In the genomic region with DNA sequence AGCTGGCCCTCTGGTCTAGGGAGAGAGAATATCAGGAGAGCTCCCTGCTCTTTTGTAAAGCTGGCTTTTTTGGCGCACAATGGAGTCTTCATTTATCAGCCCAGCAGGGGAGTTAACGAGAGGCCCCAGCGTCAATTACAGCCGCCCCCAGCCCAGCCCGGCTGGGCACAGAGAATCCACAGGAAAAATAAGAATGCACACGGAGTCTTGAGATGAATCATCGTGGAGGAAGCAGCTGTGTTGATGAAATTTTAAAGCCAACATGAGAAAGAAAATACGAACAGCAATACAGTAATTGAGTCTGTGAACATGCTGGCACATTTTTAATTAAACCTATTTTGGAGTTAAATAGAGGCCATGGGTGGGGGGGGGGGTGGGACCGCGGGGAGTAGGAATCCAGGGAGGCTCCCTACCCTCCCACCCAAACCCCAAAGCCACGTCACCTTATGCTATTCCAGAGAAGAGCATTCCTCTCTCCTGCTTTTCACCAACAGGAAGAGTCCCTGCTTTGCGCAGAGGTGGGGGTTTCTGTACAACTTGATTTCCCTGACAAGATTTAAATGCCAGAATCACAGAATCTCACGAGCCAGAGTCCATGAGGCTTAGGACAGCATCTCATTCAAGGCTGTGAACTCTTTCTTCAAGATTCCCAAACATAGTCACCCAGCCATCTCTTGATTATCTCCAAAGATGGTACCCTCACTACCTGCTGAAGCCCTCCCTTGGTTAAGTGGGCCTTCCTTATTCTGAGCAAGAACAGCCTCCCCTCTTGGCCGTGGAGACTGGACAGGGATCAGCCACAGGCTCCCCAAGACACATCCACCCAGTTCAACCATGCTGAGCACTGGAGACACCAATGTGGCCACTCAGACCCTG, we compare ENCODE assay signal across 12 cellular contexts. TPM values are rescaled to one million over a fixed set of nuclear protein-coding genes. Genes with fewer than 3 reads are reported as not detected.
DNase-seq lines count a peak whose midpoint lies in the region; ATAC-seq and TF ChIP-seq lines count a peak whose summit lies in the region.
"Had no signal": no experiment of that assay in that cellular context is flagged by ENCODE, and none has a peak within 500 bp of the region (broad histone marks: within the 10 kb centered on the region; RNA-seq: fewer than 3 reads in every experiment).

No MANE protein-coding gene starts in this region.

- H3K9me3 ChIP-seq in SK-N-SH (no peaks in the 10 kb centered on the region), left ventricle myocardium inferior (replicated peaks) (no peaks in the 10 kb centered on the region)

- TF ChIP-seq EP300 in SK-N-SH (IDR thresholded peaks at IDR 0.05; ENCODE audit: borderline replicate concordance in 1 of 2, low read depth in 1 of 2, low read length in 1 of 2), result no peak

- peaks cover 42% of the 10 kb centered on the region; the same call in 1 of the 2 replicates for H3K79me2 ChIP-seq in SK-N-SH (ENCODE audit: insufficient read depth)

- H3K9me2 ChIP-seq in SK-N-SH, result no peaks in the 10 kb centered on the region

- CTCF ChIA-PET in SK-N-SH (lab: Yijun Ruan, JAX), result interaction anchor here (1.5 kb wide), 1 partner anchor 14 kb away, joined by 4 read pairs; no protein-coding TSS in a partner anchor

- no peak for ATAC-seq in GM19463 (IDR thresholded peaks at IDR 0.05; ENCODE audit: unreplicated experiment)

- H3K4me2 ChIP-seq in SK-N-SH, result peak overlapping the region; percentile 55; the same call in 1 of the 2 replicates

- no peaks in the 10 kb centered on the region for H3K27me3 ChIP-seq in SK-N-SH (ENCODE audit: insufficient read depth)
- no peaks in the 10 kb centered on the region for H3K27me3 ChIP-seq in left ventricle myocardium inferior (ENCODE audit: low read depth)

- no peaks in the 10 kb centered on the region for H3F3A ChIP-seq in SK-N-SH (replicated peaks; ENCODE audit: insufficient read depth)

- no peak overlapping the region for H2AFZ ChIP-seq in SK-N-SH (ENCODE audit: low read depth)

- H4K20me1 ChIP-seq in SK-N-SH (ENCODE audit: insufficient read depth), result no peaks in the 10 kb centered on the region

- POLR2A ChIA-PET in SK-N-SH (lab: Yijun Ruan, JAX), result no interaction called here

- H3K36me3 ChIP-seq in SK-N-SH (replicated peaks in 1 of 2; ENCODE audit: control insufficient read depth in 1 of 2, insufficient read depth in 2 of 2, low read length in 1 of 2) (no peaks in the 10 kb centered on the region), left ventricle myocardium inferior (no peaks in the 10 kb centered on the region)

- peaks cover 30 to 41% of the 10 kb centered on the region in 2 experiments; a peak in 3 of 4 replicates for H3K4me1 ChIP-seq in SK-N-SH (ENCODE audit: control insufficient read depth in 1 of 2, insufficient read depth in 2 of 2, low read depth in 1 of 2, low read length in 1 of 2)
- peaks cover 46% of the 10 kb centered on the region for H3K4me1 ChIP-seq in left ventricle myocardium inferior

- TF ChIP-seq CTCF in SK-N-SH (IDR thresholded peaks at IDR 0.05) (no peak), fibroblast of villous mesenchyme (IDR thresholded peaks at IDR 0.05; ENCODE audit: insufficient read depth, low read depth, low read length) (no peak), left ventricle myocardium inferior (IDR thresholded peaks at IDR 0.05; ENCODE audit: borderline replicate concordance) (no peak)

- WGBS in SK-N-SH (ENCODE audit: low lambda C conversion rate), result 58% methylated on average over 14 of the region's 14 CpGs

- H3K27ac ChIP-seq in SK-N-SH (ENCODE audit: low read depth in 2 of 2, low read length in 1 of 2), result peak overlapping the region in 1 of 2 experiments; percentile 60; a peak in 2 of 4 replicates
- H3K27ac ChIP-seq in left ventricle myocardium inferior (replicated peaks), result no peak overlapping the region

- DNase-seq in NCI-H2081 (lab: John Stamatoyannopoulos, UW) (peak; percentile 63 to 77), NCI-H2081 treated with DMSO at 0.1 percent for 48 hours (lab: John Stamatoyannopoulos, UW) (no peak), SK-N-SH (no peak), fibroblast of villous mesenchyme (ENCODE audit: low read depth) (peak; percentile 57), smooth muscle cell of the brain vasculature (ENCODE audit: low read depth, low spot score) (peak; percentile 72), left ventricle myocardium inferior (no peak), SKM-1 treated with dmso at 0.1 percent for 144 hours (lab: John Stamatoyannopoulos, UW; ENCODE audit: unreplicated experiment) (no peak)
- DNase-seq: 8988T, islet precursor cell, NCI-H524, posterior cingulate gyrus had no signal

- no peak for TF ChIP-seq RAD21 in SK-N-SH (IDR thresholded peaks at IDR 0.05; ENCODE audit: low read length)

- no peak overlapping the region for H3K9ac ChIP-seq in SK-N-SH

- intact Hi-C loops in left ventricle myocardium inferior (cut with micrococcal nuclease), result no loop called here

- H3K4me3 ChIP-seq in SK-N-SH (ENCODE audit: low read depth in 2 of 2, low read length in 1 of 2) (no peak overlapping the region), fibroblast of villous mesenchyme (ENCODE audit: low read depth, low read length) (no peak overlapping the region), left ventricle myocardium inferior (no peak overlapping the region)

TF ChIP-seq in SK-N-SH, 30 proteins besides CTCF, POLR2A, EP300 and RAD21:
- TF ChIP-seq RFX5 (IDR thresholded peaks at IDR 0.05; ENCODE audit: low read length) (no peak), TCF12 (IDR thresholded peaks at IDR 0.05) (peak; percentile 43; the same call in 1 of the 2 replicates), FOSL2 (IDR thresholded peaks at IDR 0.05; ENCODE audit: borderline replicate concordance, low read depth) (peak; percentile 49; the same call in 1 of the 2 replicates)
TF ChIP-seq in SK-N-SH: peak in this region for 2.

RNA-seq across cellular contexts. Expression of a gene that starts 50.2 kb away (rescaled TPM):
- polyA plus RNA-seq in SK-N-SH (2012; rRNA removed), result 9.0 and 14.6 TPM in 2 replicates
- 18.4 and 19.4 TPM in 2 replicates for polyA plus RNA-seq in SK-N-SH (2012; cell fraction: cytosol; rRNA removed)
- polyA plus RNA-seq in SK-N-SH (2012; cell fraction: nucleus; rRNA removed), result 14.2 and 23.0 TPM in 2 replicates
- total RNA-seq in fibroblast of villous mesenchyme, result 20.9 and 38.4 TPM in 2 replicates
- total RNA-seq in left ventricle myocardium inferior, result 32.2 TPM

RNA-seq across cellular contexts. Expression of a gene that starts 50.8 kb away (rescaled TPM):
- polyA plus RNA-seq in SK-N-SH (2012; rRNA removed), result 19.1 and 22.7 TPM in 2 replicates
- 24.4 and 28.7 TPM in 2 replicates for polyA plus RNA-seq in SK-N-SH (2012; cell fraction: cytosol; rRNA removed)
- 8.5 and 14.9 TPM in 2 replicates for polyA plus RNA-seq in SK-N-SH (2012; cell fraction: nucleus; rRNA removed)
- 44.1 and 57.0 TPM in 2 replicates for total RNA-seq in fibroblast of villous mesenchyme
- 101 TPM for total RNA-seq in left ventricle myocardium inferior

Comparison
In these comparisons a context has a peak if more than half of its experiments do, and no peak if none do; other contexts are left out.
1. DNase-seq: peak in NCI-H2081 (2 of 2), fibroblast of villous mesenchyme (single experiment) and smooth muscle cell of the brain vasculature (single experiment); none in NCI-H2081 treated with DMSO at 0.1 percent for 48 hours (single experiment), SK-N-SH (single experiment), left ventricle myocardium inferior (single experiment) and SKM-1 treated with dmso at 0.1 percent for 144 hours (single experiment).